Comparison of ENCODE assay signal across 8 cellular contexts in the genomic region with DNA sequence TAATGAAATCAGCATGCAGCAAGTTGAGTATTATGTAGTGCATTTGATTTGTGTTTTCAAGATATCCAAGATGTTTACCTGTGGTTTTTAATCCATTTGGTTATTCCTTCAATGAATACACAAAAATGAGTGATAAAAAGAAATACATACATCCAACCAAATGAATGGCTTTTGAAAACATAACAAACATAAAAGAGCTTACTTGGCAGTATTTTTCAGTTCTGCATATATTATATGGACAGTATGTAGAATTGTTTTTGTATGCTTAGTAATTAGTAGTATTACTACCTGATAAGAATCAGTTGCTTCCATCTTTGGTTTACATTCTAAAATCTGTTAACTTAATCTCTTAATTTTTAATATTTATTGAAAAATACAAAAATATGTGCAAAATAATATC.
"Had no signal": no experiment of that assay in that cellular context is flagged by ENCODE, and none has a peak within 500 bp of the region (broad histone marks: within the 10 kb centered on the region; RNA-seq: fewer than 3 reads in every experiment).

No MANE protein-coding gene starts in this region.

- H3K9me3 ChIP-seq: HAP-1 had no signal

- H3K4me2 ChIP-seq: GM23338 had no signal

- DNase-seq: HFFc6, KG1 had no signal

- H2AFZ ChIP-seq: GM23338 had no signal

- H3K36me3 ChIP-seq: HAP-1 had no signal

- H3K27ac ChIP-seq: HL-60 had no signal

- ATAC-seq: GM23338, HCT116 had no signal

- FAIRE-seq: H1, H54 had no signal

- H3K4me1 ChIP-seq: HAP-1 had no signal

- H3K4me3 ChIP-seq: GM23338, HAP-1 had no signal
